27 cellular contexts compared by ENCODE assay signal in genomic region chr10:128471151-128471550, GRCh38.
"Had no signal": no experiment of that assay in that cellular context is flagged by ENCODE, and none has a peak within 500 bp of the region (broad histone marks: within the 10 kb centered on the region; RNA-seq: fewer than 3 reads in every experiment).

No MANE protein-coding gene starts in this region.

- H3K27ac ChIP-seq: colonic mucosa, epithelial cell of prostate, esophagus squamous epithelium, gastrocnemius medialis, heart right ventricle, left ventricle myocardium inferior, lower lobe of right lung had no signal

- H3K4me1 ChIP-seq: colonic mucosa, esophagus squamous epithelium, gastrocnemius medialis, heart right ventricle, left ventricle myocardium inferior, lower lobe of right lung had no signal

- DNase-seq: colonic mucosa; cortex of kidney; effector CD8-positive, alpha-beta T cell; effector memory CD8-positive, alpha-beta T cell; endodermal cell; erythroblast; esophagus squamous epithelium; foreskin fibroblast; foreskin melanocyte; gastrocnemius medialis; glutamatergic neuron; head of caudate nucleus; heart right ventricle; hippocampal formation; immature natural killer cell; islet precursor cell; kidney glomerular epithelial cell; left colon; left ventricle myocardium inferior; lower lobe of right lung; mesenchymal stem cell; mucosa of descending colon had no signal

- FAIRE-seq: endometrium, kidney had no signal

- H3K36me3 ChIP-seq: colonic mucosa, esophagus squamous epithelium, gastrocnemius medialis, heart right ventricle, left ventricle myocardium inferior, lower lobe of right lung had no signal

- H3K9me3 ChIP-seq: colonic mucosa, gastrocnemius medialis, heart right ventricle, left ventricle myocardium inferior, lower lobe of right lung, mucosa of descending colon had no signal

- H3K4me3 ChIP-seq: colonic mucosa, esophagus squamous epithelium, gastrocnemius medialis, heart right ventricle, left ventricle myocardium inferior, lower lobe of right lung, mucosa of descending colon had no signal

- ATAC-seq: effector memory CD8-positive, alpha-beta T cell; esophagus mucosa; gastrocnemius medialis; heart right ventricle; left colon; left lobe of liver; lower lobe of right lung; mucosa of descending colon had no signal

- H3K27me3 ChIP-seq: colonic mucosa, esophagus squamous epithelium had no signal
